8 cellular contexts compared by ENCODE assay signal in the genomic region with DNA sequence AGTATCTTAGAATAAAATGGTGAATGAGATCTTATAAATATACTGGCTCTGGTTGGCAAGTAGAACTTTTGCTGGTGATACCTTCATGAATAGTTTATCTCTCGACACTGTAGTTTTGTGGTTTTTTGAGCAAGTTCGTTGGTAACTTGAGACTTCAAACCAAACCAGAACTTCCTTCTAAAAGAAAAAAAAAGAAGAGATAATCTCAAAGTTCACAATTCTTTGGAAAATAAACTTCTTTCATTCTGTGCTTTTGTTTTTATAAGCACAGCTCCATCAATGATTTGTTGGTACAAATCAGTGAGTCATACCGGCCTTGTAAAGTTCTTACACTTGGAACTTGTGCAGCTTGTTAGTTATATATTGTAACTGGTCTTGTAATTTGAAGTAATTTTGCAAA. TPM values are rescaled to one million over a fixed set of nuclear protein-coding genes. Genes with fewer than 3 reads are reported as not detected.
DNase-seq lines count a peak whose midpoint lies in the region; ATAC-seq and TF ChIP-seq lines count a peak whose summit lies in the region.

No MANE protein-coding gene starts in this region.

- H3K27ac ChIP-seq in DOHH2 (ENCODE audit: low read depth, low read length) (no peak overlapping the region), colonic mucosa (peak overlapping the region; percentile 96), neural progenitor cell (no peak overlapping the region)

- H3K4me3 Mint-ChIP-seq in neural progenitor cell, result peak overlapping the region; percentile 99

- H3K4me3 ChIP-seq in DOHH2 (ENCODE audit: low read length), result peak overlapping the region; percentile 96
- H3K4me3 ChIP-seq in NB4 (ENCODE audit: low read depth, low read length), result peak overlapping the region; percentile 85
- no peak overlapping the region for H3K4me3 ChIP-seq in colonic mucosa
- peak overlapping the region; percentile 94 for H3K4me3 ChIP-seq in neural progenitor cell

- no peak for TF ChIP-seq POLR2A in NB4 (IDR thresholded peaks at IDR 0.05; ENCODE audit: extremely low read depth, insufficient read length)

- H4K20me1 ChIP-seq in DOHH2 (ENCODE audit: control insufficient read depth, insufficient read depth, low read depth, low read length) (peaks cover 15% of the 10 kb centered on the region; the same call in 1 of the 2 replicates), neural progenitor cell (ENCODE audit: low read depth) (peaks cover 64% of the 10 kb centered on the region)

- ATAC-seq in GM19467 (IDR thresholded peaks at IDR 0.05; ENCODE audit: unreplicated experiment), result no peak
- ATAC-seq in HG03135 (IDR thresholded peaks at IDR 0.05; ENCODE audit: unreplicated experiment), result no peak
- no peak for ATAC-seq in omental fat pad (ENCODE audit: low FRiP score)

- peak overlapping the region; percentile 93 for H3K4me2 ChIP-seq in DOHH2 (ENCODE audit: low read length)
- H3K4me2 ChIP-seq in neural progenitor cell, result peak overlapping the region; percentile 84

- no peak overlapping the region for H2AFZ ChIP-seq in neural progenitor cell (replicated peaks)

- no peaks in the 10 kb centered on the region for H3K9me3 Mint-ChIP-seq in neural progenitor cell

- no peaks in the 10 kb centered on the region for H3K9me2 ChIP-seq in DOHH2 (replicated peaks; ENCODE audit: control insufficient read depth, low read length)

- no peaks in the 10 kb centered on the region for H3K27me3 ChIP-seq in DOHH2 (ENCODE audit: control insufficient read depth, low read length)
- H3K27me3 ChIP-seq in colonic mucosa, result no peaks in the 10 kb centered on the region
- H3K27me3 ChIP-seq in neural progenitor cell, result peaks cover 5% of the 10 kb centered on the region

- intact Hi-C loops in colonic mucosa (cut with DNase I), result no loop called here

- TF ChIP-seq CTCF in DOHH2 (IDR thresholded peaks at IDR 0.05; ENCODE audit: low read depth, low read length, poor library complexity, severe bottlenecking) (no peak), NB4 (IDR thresholded peaks at IDR 0.05; ENCODE audit: low read depth, low read length) (no peak), colonic mucosa (IDR thresholded peaks at IDR 0.05) (no peak), neural progenitor cell (IDR thresholded peaks at IDR 0.05) (no peak), omental fat pad (IDR thresholded peaks at IDR 0.05) (no peak)

- no peak overlapping the region for H3K27ac Mint-ChIP-seq in neural progenitor cell

- DNase-seq in NB4 (ENCODE audit: low read depth), result peak; percentile 58
- no peak for DNase-seq in colonic mucosa
- no peak for DNase-seq in neural progenitor cell (ENCODE audit: low spot score)
- no peak for DNase-seq in omental fat pad (ENCODE audit: low spot score)
- no peak for DNase-seq in G401 (ENCODE audit: low spot score)

- H3K4me1 Mint-ChIP-seq in neural progenitor cell, result peaks cover 33% of the 10 kb centered on the region

- peaks cover 14% of the 10 kb centered on the region for H3F3A ChIP-seq in DOHH2 (ENCODE audit: control insufficient read depth, insufficient read depth)
- peaks cover 13% of the 10 kb centered on the region for H3F3A ChIP-seq in neural progenitor cell (ENCODE audit: low read depth)

- in situ Hi-C loops in G401 (cut with HindIII; ENCODE audit: low sequenced_read_pairs), result no loop called here

- H3K4me1 ChIP-seq in DOHH2 (ENCODE audit: control insufficient read depth, low read length), result peaks cover 43% of the 10 kb centered on the region
- peaks cover 7% of the 10 kb centered on the region for H3K4me1 ChIP-seq in colonic mucosa
- H3K4me1 ChIP-seq in neural progenitor cell, result peaks cover 21% of the 10 kb centered on the region

- H3K9me3 ChIP-seq in DOHH2 (ENCODE audit: control insufficient read depth, insufficient read depth, low read length), result no peaks in the 10 kb centered on the region
- no peaks in the 10 kb centered on the region for H3K9me3 ChIP-seq in colonic mucosa
- no peaks in the 10 kb centered on the region for H3K9me3 ChIP-seq in neural progenitor cell (ENCODE audit: low read depth)

- H3K36me3 ChIP-seq in DOHH2 (ENCODE audit: control insufficient read depth, low read length) (peaks cover 8% of the 10 kb centered on the region; the same call in 1 of the 2 replicates), colonic mucosa (no peaks in the 10 kb centered on the region), neural progenitor cell (no peaks in the 10 kb centered on the region)

- peak overlapping the region in 1 of 2 donors; percentile 22 for H3K9ac ChIP-seq in colonic mucosa (ENCODE audit: low read depth in 2 of 2, low read length in 2 of 2)
- no peak overlapping the region for H3K9ac ChIP-seq in neural progenitor cell

- peaks cover 3% of the 10 kb centered on the region for H3K27me3 Mint-ChIP-seq in neural progenitor cell (ENCODE audit: insufficient read depth, low read depth)

- H3K79me2 ChIP-seq in DOHH2 (ENCODE audit: control insufficient read depth, low read length) (peaks cover 76% of the 10 kb centered on the region), neural progenitor cell (ENCODE audit: low read depth) (peaks cover 68% of the 10 kb centered on the region)

- H3K36me3 Mint-ChIP-seq in neural progenitor cell, result no peaks in the 10 kb centered on the region

RNA-seq across cellular contexts. Expression of gene HIPK1, which starts 2.3 kb away (rescaled TPM):
- total RNA-seq in colonic mucosa (10 to 100 TPM; 61.2 to 91.2 TPM), neural progenitor cell (ENCODE audit: low replicate concordance) (37.1 and 41.3 TPM in 2 replicates), omental fat pad (10 to 100 TPM; 49.6 to 64.6 (median 57.7) TPM)
- total RNA-seq in G401 (2014; rRNA removed; shearing (Covaris generic)), result 11.3 and 13.1 TPM in 2 replicates

RNA-seq across cellular contexts. Expression of gene DCLRE1B, which starts 26.3 kb away (rescaled TPM):
- total RNA-seq in colonic mucosa, result 1 to 10 TPM; 5.4 to 9.5 TPM
- 8.0 and 11.9 TPM in 2 replicates for total RNA-seq in neural progenitor cell (ENCODE audit: low replicate concordance)
- total RNA-seq in omental fat pad, result 1 to 10 TPM; 2.8 to 5.6 (median 4.5) TPM
- 12.3 and 13.1 TPM in 2 replicates for total RNA-seq in G401 (2014; rRNA removed; shearing (Covaris generic))

RNA-seq across cellular contexts. Expression of gene AP4B1, which starts 26.9 kb away (rescaled TPM):
- total RNA-seq in colonic mucosa, result 10 to 100 TPM; 19.7 to 31.5 TPM
- total RNA-seq in neural progenitor cell (ENCODE audit: low replicate concordance), result 13.1 and 27.7 TPM in 2 replicates
- total RNA-seq in omental fat pad, result 10 to 100 TPM in 3 of 4 donors, 1 to 10 TPM in 1; 9.3 to 17.2 (median 15.6) TPM
- total RNA-seq in G401 (2014; rRNA removed; shearing (Covaris generic)), result 4.1 and 5.6 TPM in 2 replicates

RNA-seq across cellular contexts. Expression of gene BCL2L15, which starts 44.1 kb away (rescaled TPM):
- total RNA-seq in colonic mucosa (100 to 1,000 TPM; 116 to 191 TPM), neural progenitor cell (ENCODE audit: low replicate concordance) (0.04 and 0.31 TPM in 2 replicates), omental fat pad (under 1 TPM; 0.19 to 0.63 (median 0.37) TPM)
- total RNA-seq in G401 (2014; rRNA removed; shearing (Covaris generic)), result 0.64 TPM in 1 of 2 replicates, not detected in the other

RNA-seq across cellular contexts. Expression of gene OLFML3, which starts 47.8 kb away (rescaled TPM):
- 10 to 100 TPM in 1 of 2 donors, 1 to 10 TPM in 1; 6.1 to 17.4 TPM for total RNA-seq in colonic mucosa
- total RNA-seq in neural progenitor cell (ENCODE audit: low replicate concordance), result 13.4 and 19.3 TPM in 2 replicates
- 100 to 1,000 TPM in 2 of 4 donors, 10 to 100 TPM in 2; 54.4 to 173 (median 90.6) TPM for total RNA-seq in omental fat pad
- 0.31 and 0.49 TPM in 2 replicates for total RNA-seq in G401 (2014; rRNA removed; shearing (Covaris generic))
